Comparison of ENCODE assay signal across 19 cellular contexts in the genomic region with DNA sequence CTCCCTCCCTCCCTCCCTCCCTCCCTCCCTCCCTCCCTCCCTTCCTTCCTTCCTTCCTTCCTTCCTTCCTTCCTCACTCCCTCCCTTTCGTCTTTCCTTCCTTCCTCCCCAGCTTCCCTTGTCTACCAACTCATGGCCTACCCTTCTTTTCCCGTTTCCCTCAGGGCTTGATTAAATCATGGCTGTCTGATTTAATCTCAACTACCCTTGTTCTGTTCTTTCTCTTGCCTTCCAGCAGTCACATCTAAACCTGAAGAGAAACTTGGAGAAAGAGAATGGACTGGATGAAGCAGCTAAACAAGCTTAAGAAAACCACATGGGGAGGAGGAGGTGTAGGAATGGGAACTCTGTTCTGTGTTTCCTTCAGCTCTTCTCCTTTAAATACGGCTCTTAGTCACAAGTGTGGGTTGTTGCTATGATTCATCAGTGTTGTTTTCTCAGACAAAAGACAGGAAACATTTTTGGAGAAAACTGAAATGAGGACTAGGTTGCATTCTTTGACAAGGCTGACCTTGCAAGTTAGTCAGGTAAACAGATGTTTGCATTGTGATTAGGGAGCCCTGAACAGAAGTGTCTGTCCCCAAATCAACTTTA.
A peak's percentile ranks its signal among the peaks of the same experiment; 100 is the strongest.
DNase-seq lines count a peak whose midpoint lies in the region; ATAC-seq and TF ChIP-seq lines count a peak whose summit lies in the region.
"Had no signal": no experiment of that assay in that cellular context is flagged by ENCODE, and none has a peak within 500 bp of the region (broad histone marks: within the 10 kb centered on the region; RNA-seq: fewer than 3 reads in every experiment).

No MANE protein-coding gene starts in this region.

- H4K20me1 ChIP-seq in osteoblast (ENCODE audit: insufficient read depth, low read length) = no peaks in the 10 kb centered on the region

- no peak overlapping the region for H3K4me3 Mint-ChIP-seq in progenitor cell of endocrine pancreas (ENCODE audit: low read depth)
- H3K4me3 Mint-ChIP-seq: H9; natural killer cell; stimulated activated naive CD8-positive, alpha-beta T cell treated with anti-CD3 and anti-CD28 coated beads, Interleukin-15, Interleukin-2, amounts not matched to agents 100 ng/mL and 50 ng/mL, for 24 hours had no signal

- H3K4me2 ChIP-seq in osteoblast (ENCODE audit: insufficient read depth, low read length) = no peak overlapping the region

- H3K36me3 Mint-ChIP-seq in progenitor cell of endocrine pancreas (ENCODE audit: insufficient read depth) = no peaks in the 10 kb centered on the region

- H3K36me3 ChIP-seq in osteoblast (ENCODE audit: insufficient read depth, low read length) = no peaks in the 10 kb centered on the region
- no peaks in the 10 kb centered on the region for H3K36me3 ChIP-seq in spleen
- H3K36me3 ChIP-seq: cardiac muscle cell had no signal

- H3K27ac Mint-ChIP-seq in progenitor cell of endocrine pancreas = no peak overlapping the region
- H3K27ac Mint-ChIP-seq: H9; natural killer cell; stimulated activated naive CD8-positive, alpha-beta T cell treated with anti-CD3 and anti-CD28 coated beads, Interleukin-15, Interleukin-2, amounts not matched to agents 100 ng/mL and 50 ng/mL, for 24 hours had no signal

- H3K4me1 Mint-ChIP-seq in progenitor cell of endocrine pancreas (ENCODE audit: low read depth) = no peaks in the 10 kb centered on the region
- H3K4me1 Mint-ChIP-seq: natural killer cell had no signal

- no peak overlapping the region for H2AFZ ChIP-seq in osteoblast (ENCODE audit: low read length)

- H3K9me3 ChIP-seq in osteoblast (ENCODE audit: low read depth, low read length) (no peaks in the 10 kb centered on the region), spleen (peaks cover 0 to 4% (median 0%) of the 10 kb centered on the region in 8 donors)

- H3K27ac ChIP-seq in osteoblast (ENCODE audit: low read depth, low read length) = no peak overlapping the region
- H3K27ac ChIP-seq in spleen = no peak overlapping the region
- H3K27ac ChIP-seq: cardiac muscle cell had no signal

- H3K27me3 ChIP-seq in osteoblast (ENCODE audit: insufficient read depth, low read length) = no peaks in the 10 kb centered on the region
- no peaks in the 10 kb centered on the region for H3K27me3 ChIP-seq in spleen (replicated peaks in 1 of 7)
- H3K27me3 ChIP-seq: cardiac muscle cell had no signal

- H3K4me1 ChIP-seq in osteoblast (ENCODE audit: insufficient read depth, low read length) = no peaks in the 10 kb centered on the region
- H3K4me1 ChIP-seq in spleen = no peaks in the 10 kb centered on the region

- intact Hi-C loops in spleen (cut with DNase I; ENCODE audit: low total_unique reads) (no loop called here), left cardiac atrium (cut with DNase I) (no loop called here)

- no peak overlapping the region for H3K4me3 ChIP-seq in AG09309 (ENCODE audit: control insufficient read depth, low read depth, low read length)
- H3K4me3 ChIP-seq in fibroblast of mammary gland (ENCODE audit: control insufficient read depth, low read depth, low read length) = no peak overlapping the region
- no peak overlapping the region for H3K4me3 ChIP-seq in osteoblast (ENCODE audit: insufficient read depth, low read length)
- no peak overlapping the region for H3K4me3 ChIP-seq in spleen
- H3K4me3 ChIP-seq: cardiac muscle cell had no signal

- no peak for TF ChIP-seq POLR2A in spleen (IDR thresholded peaks at IDR 0.05)

- H3K79me2 ChIP-seq in osteoblast (ENCODE audit: insufficient read depth, low read length) = no peaks in the 10 kb centered on the region

- WGBS in spleen, 5 donors = 37 to 72% (median 50%) methylated on average over 3 of the region's 3 CpGs

- TF ChIP-seq CTCF in AG09309 (IDR thresholded peaks at IDR 0.05; ENCODE audit: control insufficient read depth, insufficient read depth, low read depth, low read length, missing control alignments) (no peak), fibroblast of mammary gland (conservative IDR thresholded peaks at IDR 0.05; ENCODE audit: control insufficient read depth, insufficient read depth, low read depth, low read length) (no peak), osteoblast (IDR thresholded peaks at IDR 0.05; ENCODE audit: extremely low read depth, low read depth, low read length) (no peak), progenitor cell of endocrine pancreas (IDR thresholded peaks at IDR 0.05; ENCODE audit: unreplicated experiment) (no peak), spleen (IDR thresholded peaks at IDR 0.05 in 8 of 11, conservative IDR thresholded peaks at IDR 0.05 in 3 of 11) (no peak)

- ATAC-seq in left cardiac atrium = no peak
- ATAC-seq: natural killer cell had no signal

- DNase-seq in AG09309 (ENCODE audit: low read depth) = peak; percentile 7
- peak; percentile 18 for DNase-seq in OCI-M1 (lab: John Stamatoyannopoulos, UW)
- peak; percentile 74 for DNase-seq in fibroblast of mammary gland (ENCODE audit: low read depth)
- peak; percentile 13 for DNase-seq in osteoblast (ENCODE audit: insufficient read length, low spot score, missing footprints)
- no peak for DNase-seq in progenitor cell of endocrine pancreas (ENCODE audit: low spot score, unreplicated experiment)
- DNase-seq in spleen = no peak
- no peak for DNase-seq in left cardiac atrium
- no peak for DNase-seq in iPS-NIHi7 (ENCODE audit: extremely low spot score)
- DNase-seq: activated CD4-positive, alpha-beta T cell treated with anti-CD3 and anti-CD28 coated beads for 48 hours; activated naive CD4-positive, alpha-beta T cell; AML-193; effector CD4-positive, alpha-beta T cell; foreskin melanocyte; H9; natural killer cell; NCI-H2081; NCI-H524 treated with DMSO at 0.1 percent for 48 hours had no signal

- no peaks in the 10 kb centered on the region for H3K9me3 Mint-ChIP-seq in progenitor cell of endocrine pancreas (ENCODE audit: low read depth)
- H3K9me3 Mint-ChIP-seq: H9; stimulated activated naive CD8-positive, alpha-beta T cell treated with anti-CD3 and anti-CD28 coated beads, Interleukin-15, Interleukin-2, amounts not matched to agents 100 ng/mL and 50 ng/mL, for 24 hours had no signal

- H3K27me3 Mint-ChIP-seq in progenitor cell of endocrine pancreas = no peaks in the 10 kb centered on the region
- H3K27me3 Mint-ChIP-seq: stimulated activated naive CD8-positive, alpha-beta T cell treated with anti-CD3 and anti-CD28 coated beads, Interleukin-15, Interleukin-2, amounts not matched to agents 100 ng/mL and 50 ng/mL, for 24 hours had no signal

Comparison
In these comparisons a context has a peak if more than half of its experiments do, and no peak if none do; other contexts are left out.
1. DNase-seq: peak in AG09309 (single experiment), OCI-M1 (single experiment), fibroblast of mammary gland (single experiment) and osteoblast (single experiment); none in progenitor cell of endocrine pancreas (single experiment), spleen (single experiment), left cardiac atrium (single experiment) and iPS-NIHi7 (single experiment).